10 cellular contexts compared by ENCODE assay signal in genomic region chr4:3075652-3075981, GRCh38. TPM values are rescaled to one million over a fixed set of nuclear protein-coding genes. Genes with fewer than 3 reads are reported as not detected.
A peak's percentile ranks its signal among the peaks of the same experiment; 100 is the strongest.
DNase-seq lines count a peak whose midpoint lies in the region; ATAC-seq and TF ChIP-seq lines count a peak whose summit lies in the region.
"Had no signal": no experiment of that assay in that cellular context is flagged by ENCODE, and none has a peak within 500 bp of the region (broad histone marks: within the 10 kb centered on the region; RNA-seq: fewer than 3 reads in every experiment).

No MANE protein-coding gene starts in this region.

- no peaks in the 10 kb centered on the region for H3K9me3 Mint-ChIP-seq in CD4-positive, CD25-positive, alpha-beta regulatory T cell
- H3K9me3 Mint-ChIP-seq in effector memory CD8-positive, alpha-beta T cell: no peaks in the 10 kb centered on the region

- no peak for ATAC-seq in CD4-positive, CD25-positive, alpha-beta regulatory T cell (ENCODE audit: low read depth in 2 of 2)
- ATAC-seq in effector memory CD8-positive, alpha-beta T cell (replicated peaks): no peak
- ATAC-seq in HG02870 (IDR thresholded peaks at IDR 0.05; ENCODE audit: unreplicated experiment): no peak

- peak overlapping the region; percentile 60 to 88 (median 79) for H3K27ac Mint-ChIP-seq in CD4-positive, CD25-positive, alpha-beta regulatory T cell
- peak overlapping the region; percentile 77 to 87 for H3K27ac Mint-ChIP-seq in effector memory CD8-positive, alpha-beta T cell

- peak overlapping the region; percentile 67 for H3K4me3 ChIP-seq in CD4-positive, CD25-positive, alpha-beta regulatory T cell (ENCODE audit: low read depth, low read length)
- peak overlapping the region; percentile 82 for H3K4me3 ChIP-seq in NB4 (ENCODE audit: low read depth, low read length)
- peak overlapping the region; percentile 98 for H3K4me3 ChIP-seq in neuron (ENCODE audit: low read length)

- H3K36me3 ChIP-seq in CD4-positive, CD25-positive, alpha-beta regulatory T cell (ENCODE audit: control insufficient read depth, insufficient read depth, low read length): no peaks in the 10 kb centered on the region
- no peaks in the 10 kb centered on the region for H3K36me3 ChIP-seq in neuron (ENCODE audit: insufficient read depth, low read length)

- no peak for DNase-seq in CD4-positive, CD25-positive, alpha-beta regulatory T cell
- DNase-seq in NB4 (ENCODE audit: low read depth) (no peak), NK-92 (lab: John Stamatoyannopoulos, UW; ENCODE audit: unreplicated experiment) (no peak), NOMO-1 (lab: John Stamatoyannopoulos, UW; ENCODE audit: unreplicated experiment in 2 of 2) (no peak), UCSD-AML1 (lab: John Stamatoyannopoulos, UW; ENCODE audit: unreplicated experiment) (no peak)
- DNase-seq in effector memory CD8-positive, alpha-beta T cell: no peak
- DNase-seq: SHP77 treated with DMSO at 0.1 percent for 48 hours had no signal

- H3K27ac ChIP-seq in CD4-positive, CD25-positive, alpha-beta regulatory T cell (ENCODE audit: insufficient read depth, low read length, poor library complexity, severe bottlenecking): peak overlapping the region; percentile 84

- H3K27me3 ChIP-seq in CD4-positive, CD25-positive, alpha-beta regulatory T cell (ENCODE audit: control insufficient read depth, insufficient read depth, low read length): no peaks in the 10 kb centered on the region
- no peaks in the 10 kb centered on the region for H3K27me3 ChIP-seq in neuron (ENCODE audit: insufficient read depth, low read length)

- TF ChIP-seq POLR2A in NB4 (IDR thresholded peaks at IDR 0.05; ENCODE audit: extremely low read depth, insufficient read length): no peak

- H3K4me3 Mint-ChIP-seq in CD4-positive, CD25-positive, alpha-beta regulatory T cell: peak overlapping the region; percentile 86 to 93 (median 90)
- peak overlapping the region; percentile 87 to 93 for H3K4me3 Mint-ChIP-seq in effector memory CD8-positive, alpha-beta T cell

- H3K9me3 ChIP-seq in CD4-positive, CD25-positive, alpha-beta regulatory T cell (ENCODE audit: control insufficient read depth in 2 of 2, low read length in 2 of 2): no peaks in the 10 kb centered on the region
- H3K9me3 ChIP-seq in neuron (ENCODE audit: low read length): no peaks in the 10 kb centered on the region

- peaks cover 4% of the 10 kb centered on the region for H3K36me3 Mint-ChIP-seq in CD4-positive, CD25-positive, alpha-beta regulatory T cell
- peaks cover 12% of the 10 kb centered on the region for H3K36me3 Mint-ChIP-seq in effector memory CD8-positive, alpha-beta T cell (ENCODE audit: insufficient read depth)

- H2AFZ ChIP-seq in neuron (ENCODE audit: low read depth, low read length): no peak overlapping the region

- no peak for TF ChIP-seq CTCF in NB4 (IDR thresholded peaks at IDR 0.05; ENCODE audit: low read depth, low read length)

- peaks cover 15 to 36% (median 26%) of the 10 kb centered on the region in 4 donors for H3K4me1 Mint-ChIP-seq in CD4-positive, CD25-positive, alpha-beta regulatory T cell
- peaks cover 18 to 20% of the 10 kb centered on the region in 2 donors for H3K4me1 Mint-ChIP-seq in effector memory CD8-positive, alpha-beta T cell (ENCODE audit: low read depth in 2 of 2)

- H3K4me1 ChIP-seq in CD4-positive, CD25-positive, alpha-beta regulatory T cell (ENCODE audit: control insufficient read depth, insufficient read depth, low read length, poor library complexity, severe bottlenecking): peaks cover 20% of the 10 kb centered on the region
- peaks cover 23% of the 10 kb centered on the region for H3K4me1 ChIP-seq in neuron (ENCODE audit: insufficient read depth, low read length)

- no peaks in the 10 kb centered on the region for H3K27me3 Mint-ChIP-seq in CD4-positive, CD25-positive, alpha-beta regulatory T cell
- H3K27me3 Mint-ChIP-seq in effector memory CD8-positive, alpha-beta T cell: no peaks in the 10 kb centered on the region

RNA-seq across cellular contexts. Expression of gene HTT, which starts 1.1 kb away (rescaled TPM):
- 101 TPM for total RNA-seq in CD4-positive, CD25-positive, alpha-beta regulatory T cell
- polyA plus RNA-seq in CD4-positive, CD25-positive, alpha-beta regulatory T cell: 10 to 100 TPM in 1 of 4 donors, 1 to 10 TPM in 3; 4.8 to 16.0 (median 6.0) TPM

RNA-seq across cellular contexts. Expression of gene HTT-AS, which starts 1.3 kb away (rescaled TPM):
- not detected for total RNA-seq in CD4-positive, CD25-positive, alpha-beta regulatory T cell
- not detected for polyA plus RNA-seq in CD4-positive, CD25-positive, alpha-beta regulatory T cell
- total RNA-seq: pulmonary artery endothelial cell had no signal
